ENCODE assay signal across 8 cellular contexts in genomic region chr1:65812065-65812464, GRCh38. TPM values are rescaled to one million over a fixed set of nuclear protein-coding genes. Genes with fewer than 3 reads are reported as not detected.
DNase-seq lines count a peak whose midpoint lies in the region; ATAC-seq lines count a peak whose summit lies in the region.

No MANE protein-coding gene starts in this region.

- peaks cover 35% of the 10 kb centered on the region for H3K4me1 Mint-ChIP-seq in activated T-helper 2 cell treated with anti-CD3 and anti-CD28 coated beads, Interferon-gamma antibody, Interleukin-2, Interleukin-4, amounts not matched to agents 10 μg/mL and 5 μg/mL and 100 μg/mL, durations not matched to agents 14 hours and 24 hours and 36 hours (ENCODE audit: low read depth)

- peak overlapping the region; percentile 38 for H3K27ac Mint-ChIP-seq in activated T-helper 2 cell treated with anti-CD3 and anti-CD28 coated beads, Interferon-gamma antibody, Interleukin-2, Interleukin-4, amounts not matched to agents 10 μg/mL and 5 μg/mL and 100 μg/mL, durations not matched to agents 14 hours and 24 hours and 36 hours

- H3K9me3 Mint-ChIP-seq in activated T-helper 2 cell treated with anti-CD3 and anti-CD28 coated beads, Interferon-gamma antibody, Interleukin-2, Interleukin-4, amounts not matched to agents 10 μg/mL and 5 μg/mL and 100 μg/mL, durations not matched to agents 14 hours and 24 hours and 36 hours = peaks cover 14% of the 10 kb centered on the region

- peak; percentile 74 for DNase-seq in A172 (ENCODE audit: low spot score)
- DNase-seq in NCI-H510A (lab: John Stamatoyannopoulos, UW) = peak; percentile 3
- DNase-seq in activated T-helper 2 cell treated with anti-CD3 and anti-CD28 coated beads, Interferon-gamma antibody, Interleukin-2, Interleukin-4, amounts not matched to agents 10 μg/mL and 5 μg/mL and 100 μg/mL, durations not matched to agents 14 hours and 24 hours and 36 hours (ENCODE audit: low spot score) = peak; percentile 72
- DNase-seq in iPS-NIHi7 (ENCODE audit: extremely low spot score) = peak; percentile 17
- DNase-seq in stimulated activated CD8-positive, alpha-beta memory T cell treated with anti-CD3 and anti-CD28 coated beads, Interleukin-2, amount 100 ng/mL, for 48 hours (ENCODE audit: low read depth in 2 of 2) = peak; percentile 26 to 37
- no peak for DNase-seq in NCI-H2107 treated with DMSO at 0.1 percent for 48 hours (lab: John Stamatoyannopoulos, UW; ENCODE audit: unreplicated experiment)

- H3K4me3 Mint-ChIP-seq in activated T-helper 2 cell treated with anti-CD3 and anti-CD28 coated beads, Interferon-gamma antibody, Interleukin-2, Interleukin-4, amounts not matched to agents 10 μg/mL and 5 μg/mL and 100 μg/mL, durations not matched to agents 14 hours and 24 hours and 36 hours (ENCODE audit: low read depth) = no peak overlapping the region

- peaks cover 10% of the 10 kb centered on the region for H3K36me3 Mint-ChIP-seq in activated T-helper 2 cell treated with anti-CD3 and anti-CD28 coated beads, Interferon-gamma antibody, Interleukin-2, Interleukin-4, amounts not matched to agents 10 μg/mL and 5 μg/mL and 100 μg/mL, durations not matched to agents 14 hours and 24 hours and 36 hours (ENCODE audit: low read depth)

- peak; percentile 99 for ATAC-seq in GM18511 (IDR thresholded peaks at IDR 0.05; ENCODE audit: unreplicated experiment)
- peak; percentile 99 for ATAC-seq in HG02870 (IDR thresholded peaks at IDR 0.05; ENCODE audit: unreplicated experiment)

- intact Hi-C loops in activated T-helper 2 cell treated with anti-CD3 and anti-CD28 coated beads, Interferon-gamma antibody, Interleukin-2, Interleukin-4, amounts not matched to agents 10 μg/mL and 5 μg/mL and 100 μg/mL, durations not matched to agents 14 hours and 24 hours and 36 hours (cut with micrococcal nuclease) = loop anchor here (1.0 to 10.0 kb wide), 11 partner anchors 18 to 1360 kb away; no protein-coding TSS in a partner anchor

- H3K27me3 Mint-ChIP-seq in activated T-helper 2 cell treated with anti-CD3 and anti-CD28 coated beads, Interferon-gamma antibody, Interleukin-2, Interleukin-4, amounts not matched to agents 10 μg/mL and 5 μg/mL and 100 μg/mL, durations not matched to agents 14 hours and 24 hours and 36 hours (ENCODE audit: low read depth) = peaks cover 20% of the 10 kb centered on the region

RNA-seq across cellular contexts. Expression of gene PDE4B, which starts 19.4 kb away (rescaled TPM):
- 0.60 TPM in 1 of 2 replicates, not detected in the other for total RNA-seq in A172 (2014; rRNA removed; shearing (Covaris generic))
- total RNA-seq in activated T-helper 2 cell treated with anti-CD3 and anti-CD28 coated beads, Interferon-gamma antibody, Interleukin-2, Interleukin-4, amounts not matched to agents 10 μg/mL and 5 μg/mL and 100 μg/mL, durations not matched to agents 14 hours and 24 hours and 36 hours = 14.0 TPM in 2 replicates
